Comparison of ENCODE assay signal across 9 cellular contexts in the genomic region with DNA sequence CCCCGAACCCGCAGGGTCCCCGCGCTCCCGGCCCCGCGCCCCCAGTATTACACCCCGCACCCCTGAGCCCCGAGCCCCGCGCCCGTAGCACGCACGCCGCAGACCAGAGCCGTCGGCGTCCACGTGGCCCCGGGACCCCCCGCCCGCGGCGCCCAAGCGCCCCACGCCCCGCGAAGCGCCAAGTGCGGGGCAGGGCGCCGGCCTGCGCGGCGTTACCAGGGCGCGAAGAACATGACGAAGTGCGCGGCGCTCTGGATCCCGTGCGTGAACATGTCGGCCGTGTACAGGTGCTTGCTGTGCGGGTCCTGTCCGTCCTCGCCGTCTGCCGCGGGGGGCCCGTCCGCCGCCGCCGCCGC. TPM values are rescaled to one million over a fixed set of nuclear protein-coding genes. Genes with fewer than 3 reads are reported as not detected.
A peak's percentile ranks its signal among the peaks of the same experiment; 100 is the strongest.
DNase-seq lines count a peak whose midpoint lies in the region; ATAC-seq, FAIRE-seq and TF ChIP-seq lines count a peak whose summit lies in the region.
"Had no signal": no experiment of that assay in that cellular context is flagged by ENCODE, and none has a peak within 500 bp of the region (broad histone marks: within the 10 kb centered on the region; RNA-seq: fewer than 3 reads in every experiment).

No MANE protein-coding gene starts in this region.

- no peak overlapping the region for H2AFZ ChIP-seq in endothelial cell of umbilical vein (ENCODE audit: low read depth, low read length)

- TF ChIP-seq CTCF in A549 (IDR thresholded peaks at IDR 0.05) = no peak
- no peak for TF ChIP-seq CTCF in endothelial cell of umbilical vein (IDR thresholded peaks at IDR 0.05; ENCODE audit: extremely low read depth in 1 of 2, insufficient read depth in 1 of 2, low read depth in 1 of 2, low read length in 2 of 2)
- no peak for TF ChIP-seq CTCF in ovary (IDR thresholded peaks at IDR 0.05)

- DNase-seq in A549 (ENCODE audit: low read depth in 1 of 2, low spot score in 1 of 2) (no peak), endothelial cell of umbilical vein (ENCODE audit: low read depth, low spot score) (no peak), ovary (no peak), immature natural killer cell (no peak), NCI-H1092 (lab: John Stamatoyannopoulos, UW) (no peak), foreskin melanocyte (no peak)

- no TSS peak for BruUV-seq in endothelial cell of umbilical vein (replicated peaks; lab: Mats Ljungman, UMichigan)

- intact Hi-C loops in endothelial cell of umbilical vein (cut with micrococcal nuclease) (loop anchor here (2.0 kb wide), 2 partner anchors 45 to 149 kb away; no protein-coding TSS in a partner anchor), ovary (cut with DNase I) (loop anchor here in 2 of 4 donors (5.0 to 10.0 kb wide), 3 partner anchors 77 to 185 kb away; partner anchors contain the start of gene BMP6 (in 2 of the 2))

- no peak overlapping the region for H3K4me3 Mint-ChIP-seq in immature natural killer cell

- peak overlapping the region; percentile 95 for H3K9ac ChIP-seq in endothelial cell of umbilical vein (replicated peaks; ENCODE audit: extremely low read depth, insufficient read depth, low read length)

- H3K9me3 Mint-ChIP-seq in immature natural killer cell = no peaks in the 10 kb centered on the region
- H3K9me3 Mint-ChIP-seq: central memory CD8-positive, alpha-beta T cell had no signal

- H3K4me3 ChIP-seq in A549 (peak overlapping the region; percentile 99), endothelial cell of umbilical vein (replicated peaks in 1 of 3; ENCODE audit: insufficient read depth in 1 of 3, low read depth in 1 of 3, low read length in 3 of 3) (peak overlapping the region; percentile 61 to 76 (median 70)), ovary (peak overlapping the region; percentile 44)

- ATAC-seq in A549 (peak in 1 of 2 experiments; percentile 71; a peak in 3 of 6 replicates), GM19328 (IDR thresholded peaks at IDR 0.05; ENCODE audit: unreplicated experiment) (peak; percentile 21), HG03571 (IDR thresholded peaks at IDR 0.05; ENCODE audit: unreplicated experiment) (peak; percentile 1)

- H3K36me3 ChIP-seq in endothelial cell of umbilical vein (ENCODE audit: control insufficient read depth in 2 of 2, extremely low read depth in 1 of 2, insufficient read depth in 2 of 2, low read length in 2 of 2) (peaks cover 11 to 21% of the 10 kb centered on the region in 2 experiments), ovary (no peaks in the 10 kb centered on the region)

- CTCF ChIA-PET in A549 (lab: Yijun Ruan, JAX) (no interaction called here), endothelial cell of umbilical vein (lab: Charles Lee) (interaction anchor here (0.7 to 3.6 kb wide), 6 partner anchors 64 to 188 kb away, joined by 3 to 37 read pairs (median 8); no protein-coding TSS in a partner anchor)

- peaks cover 0 to 3% (median 1%) of the 10 kb centered on the region in 3 donors for H3K27me3 Mint-ChIP-seq in immature natural killer cell (ENCODE audit: low read depth in 3 of 3)
- H3K27me3 Mint-ChIP-seq: central memory CD8-positive, alpha-beta T cell had no signal

- peaks cover 12% of the 10 kb centered on the region; the same call in 2 of the 3 replicates for H3K4me1 ChIP-seq in A549
- peaks cover 45% of the 10 kb centered on the region for H3K4me1 ChIP-seq in endothelial cell of umbilical vein (ENCODE audit: control insufficient read depth, extremely low read depth, insufficient read depth, low read length)
- peaks cover 4% of the 10 kb centered on the region for H3K4me1 ChIP-seq in ovary (ENCODE audit: insufficient read depth)

- peaks cover 0 to under 1% (median 0%) of the 10 kb centered on the region in 3 donors for H3K36me3 Mint-ChIP-seq in immature natural killer cell

- no peaks in the 10 kb centered on the region for H3K9me1 ChIP-seq in endothelial cell of umbilical vein (replicated peaks; ENCODE audit: control insufficient read depth, extremely low read depth, insufficient read depth, low read length)

- H3K79me2 ChIP-seq in endothelial cell of umbilical vein (ENCODE audit: control insufficient read depth, insufficient read depth, low read length) = peaks cover 51% of the 10 kb centered on the region

- H3K4me2 ChIP-seq in A549 = peak overlapping the region; percentile 100
- H3K4me2 ChIP-seq in endothelial cell of umbilical vein (ENCODE audit: insufficient read depth, low read length) = no peak overlapping the region

- no CpG with 5 or more reads among the region's 57 CpGs for WGBS in A549 (ENCODE audit: missing lambda C conversion rate)
- WGBS in ovary, 3 donors = 0 to 1% (median 0%) methylated on average over 10 to 57 of the region's 57 CpGs

- peaks cover 8 to 9% of the 10 kb centered on the region in 2 donors for H3K4me1 Mint-ChIP-seq in immature natural killer cell

- POLR2A ChIA-PET in A549 (lab: Yijun Ruan, JAX) (interaction anchor here (0.7 to 1.1 kb wide), 2 partner anchors 185 to 212 kb away, joined by 3 read pairs; partner anchors contain the start of gene BMP6), endothelial cell of umbilical vein (lab: Charles Lee) (interaction anchor here (0.6 to 3.5 kb wide), 6 partner anchors 23 to 95 kb away, joined by 3 to 40 read pairs (median 15); no protein-coding TSS in a partner anchor)

- peak overlapping the region; percentile 98 to 99 for H3K27ac ChIP-seq in A549
- peak overlapping the region; percentile 94 for H3K27ac ChIP-seq in endothelial cell of umbilical vein (ENCODE audit: insufficient read depth, low read depth, low read length)
- peak overlapping the region in 1 of 2 donors; percentile 34 for H3K27ac ChIP-seq in ovary

- H3K27me3 ChIP-seq in endothelial cell of umbilical vein (ENCODE audit: control insufficient read depth in 2 of 2, insufficient read depth in 2 of 2, low read length in 2 of 2) = no peaks in the 10 kb centered on the region
- H3K27me3 ChIP-seq in ovary = no peaks in the 10 kb centered on the region

- dilution Hi-C loops in endothelial cell of umbilical vein (cut with MboI; ENCODE audit: extremely low pct_ligation_motif_present, low sequenced_read_pairs) = no loop called here

- TF ChIP-seq POLR2A in A549 (IDR thresholded peaks at IDR 0.05; ENCODE audit: low read length) (no peak), endothelial cell of umbilical vein (IDR thresholded peaks at IDR 0.05; ENCODE audit: low read depth, low read length) (no peak), ovary (IDR thresholded peaks at IDR 0.05) (no peak)

- no peak overlapping the region for H3K27ac Mint-ChIP-seq in immature natural killer cell

- FAIRE-seq in A549 (lab: Jason Lieb, UNC) (no peak), endothelial cell of umbilical vein (lab: Jason Lieb, UNC) (no peak)

- TF ChIP-seq EP300 in A549 (IDR thresholded peaks at IDR 0.05) = no peak
- TF ChIP-seq EP300 in ovary (IDR thresholded peaks at IDR 0.05) = no peak

- H3K9me3 ChIP-seq in A549 (no peaks in the 10 kb centered on the region), endothelial cell of umbilical vein (replicated peaks; ENCODE audit: control insufficient read depth, insufficient read depth, low read length) (no peaks in the 10 kb centered on the region), ovary (no peaks in the 10 kb centered on the region)

- no peak for TF ChIP-seq RAD21 in A549 (conservative IDR thresholded peaks at IDR 0.05 in 1 of 2, IDR thresholded peaks at IDR 0.05 in 1 of 2)

- H4K20me1 ChIP-seq in endothelial cell of umbilical vein (replicated peaks; ENCODE audit: control insufficient read depth, extremely low read depth, insufficient read depth, low read length) = no peaks in the 10 kb centered on the region

TF ChIP-seq in A549, 52 proteins besides CTCF, POLR2A, EP300 and RAD21 (continues in another document):
- TF ChIP-seq USF2 (IDR thresholded peaks at IDR 0.05) (no peak), TFCP2L1 (CRISPR knock-in tag; IDR thresholded peaks at IDR 0.05) (no peak), FOSB (CRISPR knock-in tag; IDR thresholded peaks at IDR 0.05) (no peak)

TF ChIP-seq in endothelial cell of umbilical vein, 7 proteins besides CTCF, POLR2A, EP300 and RAD21:
- TF ChIP-seq EZH2 (IDR thresholded peaks at IDR 0.05; ENCODE audit: borderline replicate concordance, low read depth, low read length, severe bottlenecking) = no peak

RNA-seq across cellular contexts. Expression of gene TXNDC5, which starts 0.3 kb away (rescaled TPM):
- polyA plus RNA-seq in A549 (2011; rRNA removed) = 134 and 199 TPM in 2 replicates
- 68.8 and 78.4 TPM in 2 replicates for polyA plus RNA-seq in A549 (2012; cell fraction: cytosol; rRNA removed)
- polyA plus RNA-seq in A549 (2012; cell fraction: nucleus; rRNA removed) = 51.6 and 84.8 TPM in 2 replicates
- polyA plus RNA-seq in A549 (2017; fragmentation: RNase III; extraction: RNeasy Plus Mini Kit Qiagen cat#74134 plus additional on column Dnase treatment) = 111 to 115 TPM (median 111 TPM) in 3 replicates
- polyA minus RNA-seq in A549 (2011; rRNA and poly(A)+ RNA removed) = 95.6 and 112 TPM in 2 replicates
- 1,581 and 1,665 TPM in 2 replicates for total RNA-seq in endothelial cell of umbilical vein
- polyA plus RNA-seq in endothelial cell of umbilical vein = 2,566 and 2,629 TPM in 2 replicates
- polyA plus RNA-seq in endothelial cell of umbilical vein (2011; cell fraction: cytosol; rRNA removed) = 2,247 and 2,322 TPM in 2 replicates
- polyA plus RNA-seq in endothelial cell of umbilical vein (2011; cell fraction: nucleus; rRNA removed) = 1,597 and 1,745 TPM in 2 replicates
- polyA plus RNA-seq in endothelial cell of umbilical vein (2012) = 1,989 and 2,618 TPM in 2 replicates
- polyA minus RNA-seq in endothelial cell of umbilical vein = 2,443 and 2,887 TPM in 2 replicates
- polyA minus RNA-seq in endothelial cell of umbilical vein (2011; cell fraction: cytosol; rRNA and poly(A)+ RNA removed) = 46.0 TPM
- 638 and 706 TPM in 2 replicates for polyA minus RNA-seq in endothelial cell of umbilical vein (2011; cell fraction: nucleus; rRNA and poly(A)+ RNA removed)
- 100 to 1,000 TPM in 4 of 7 donors, 10 to 100 TPM in 3; 88.0 to 146 (median 107) TPM for total RNA-seq in ovary
- 100 to 1,000 TPM; 101 to 272 TPM for polyA plus RNA-seq in ovary
- polyA plus RNA-seq in immature natural killer cell = 10 to 100 TPM; 16.4 to 25.4 (median 24.3) TPM

Comparison
In these comparisons a context has a peak if more than half of its experiments do, and no peak if none do; other contexts are left out.
1. H3K4me3 ChIP-seq: peak in every context shown above with its lines; median percentile 99 in A549; 70 in endothelial cell of umbilical vein; 44 in ovary.
2. RNA of gene TXNDC5, which starts 0.3 kb away (polyA plus RNA-seq): 1,597 to 2,629 TPM in endothelial cell of umbilical vein; 101 to 272 TPM in ovary, 51.6 to 199 TPM in A549 and 16.4 to 25.4 TPM in immature natural killer cell; every median in the first group is over 4 times any median in the second.